In genomic region chr16:4743217-4743897, GRCh38 we compare ENCODE assay signal across 12 cellular contexts. TPM values are rescaled to one million over a fixed set of nuclear protein-coding genes. Genes with fewer than 3 reads are reported as not detected.
DNase-seq lines count a peak whose midpoint lies in the region; TF ChIP-seq lines count a peak whose summit lies in the region.
"Had no signal": no experiment of that assay in that cellular context is flagged by ENCODE, and none has a peak within 500 bp of the region (broad histone marks: within the 10 kb centered on the region; RNA-seq: fewer than 3 reads in every experiment).

No MANE protein-coding gene starts in this region.

- no peaks in the 10 kb centered on the region for H3K36me3 Mint-ChIP-seq in neural crest cell (ENCODE audit: low read depth)

- no peak overlapping the region for H3K4me3 Mint-ChIP-seq in neural crest cell

- DNase-seq in DMS153 (lab: John Stamatoyannopoulos, UW) (peak; percentile 5), DMS153 treated with DMSO at 0.1 percent for 48 hours (lab: John Stamatoyannopoulos, UW; ENCODE audit: unreplicated experiment) (no peak), neural crest cell (ENCODE audit: low read depth, low spot score) (no peak), NCI-H1417 (lab: John Stamatoyannopoulos, UW) (no peak), SKM-1 (lab: John Stamatoyannopoulos, UW; ENCODE audit: unreplicated experiment) (no peak)
- no peak for DNase-seq in stimulated activated CD4-positive, alpha-beta T cell treated with anti-CD3 and anti-CD28 coated beads, Interleukin-2, amount 100 ng/mL, for 48 hours
- DNase-seq: GF-D8, NCI-H1092 treated with DMSO at 0.1 percent for 48 hours had no signal

- no peaks in the 10 kb centered on the region for H3K9me3 Mint-ChIP-seq in neural crest cell

- H3K4me1 ChIP-seq in HUES6 (ENCODE audit: control insufficient read depth, insufficient read depth, low read length) (peaks cover 4% of the 10 kb centered on the region; the same call in 1 of the 2 replicates), duodenal mucosa (ENCODE audit: control insufficient read depth in 1 of 2, insufficient read depth in 2 of 2, low read length in 2 of 2) (peaks cover 6 to 7% of the 10 kb centered on the region in 2 donors)

- H3K9me3 ChIP-seq in HUES6 (ENCODE audit: control insufficient read depth, insufficient read depth, low read depth, low read length) (no peaks in the 10 kb centered on the region), duodenal mucosa (ENCODE audit: control insufficient read depth in 1 of 2, low read length in 2 of 2) (no peaks in the 10 kb centered on the region)
- H3K9me3 ChIP-seq: psoas muscle had no signal

- H3K36me3 ChIP-seq in HUES6 (ENCODE audit: control insufficient read depth, insufficient read depth, low read length) (no peaks in the 10 kb centered on the region), duodenal mucosa (ENCODE audit: control insufficient read depth in 1 of 2, insufficient read depth in 2 of 2, low read length in 2 of 2) (no peaks in the 10 kb centered on the region)

- no peaks in the 10 kb centered on the region for H3K27me3 ChIP-seq in HUES6 (ENCODE audit: control insufficient read depth, insufficient read depth, low read length)
- no peaks in the 10 kb centered on the region for H3K27me3 ChIP-seq in duodenal mucosa (ENCODE audit: control insufficient read depth in 1 of 2, insufficient read depth in 2 of 2, low read length in 2 of 2)

- H3K9ac ChIP-seq in HUES6 (ENCODE audit: low read length) (no peak overlapping the region), duodenal mucosa (ENCODE audit: low read depth in 1 of 2, low read length in 2 of 2) (peak overlapping the region; percentile 12 to 47)

- no peaks in the 10 kb centered on the region for H3K4me1 Mint-ChIP-seq in neural crest cell

- no peak for TF ChIP-seq CTCF in neural crest cell (conservative IDR thresholded peaks at IDR 0.05)

- H3K27me3 Mint-ChIP-seq in neural crest cell (ENCODE audit: low read depth), result peaks cover 2% of the 10 kb centered on the region

- H3K27ac Mint-ChIP-seq in neural crest cell (ENCODE audit: unreplicated experiment), result peak overlapping the region; percentile 43

- H3K4me3 ChIP-seq in HUES6 (ENCODE audit: low read depth, low read length) (peak overlapping the region; percentile 31), duodenal mucosa (ENCODE audit: low read depth in 1 of 2, low read length in 2 of 2) (peak overlapping the region; percentile 60 to 70)
- H3K4me3 ChIP-seq: psoas muscle had no signal

- H3K27ac ChIP-seq in HUES6 (ENCODE audit: low read depth, low read length) (no peak overlapping the region), duodenal mucosa (ENCODE audit: low read depth, low read length) (no peak overlapping the region)
- H3K27ac ChIP-seq: 22Rv1, psoas muscle had no signal

RNA-seq across cellular contexts. Expression of gene DNAAF8, which starts 9.0 kb away (rescaled TPM):
- total RNA-seq in neural crest cell, result 0.68 and 0.96 TPM in 2 replicates

RNA-seq across cellular contexts. Expression of gene ANKS3, which starts 9.3 kb away (rescaled TPM):
- total RNA-seq in neural crest cell, result 32.0 and 35.5 TPM in 2 replicates

RNA-seq across cellular contexts. Expression of gene ZNF500, which starts 23.6 kb away (rescaled TPM):
- 17.6 and 21.1 TPM in 2 replicates for total RNA-seq in neural crest cell

RNA-seq across cellular contexts. Expression of gene SEPTIN12, which starts 44.8 kb away (rescaled TPM):
- 0.65 TPM in 1 of 2 replicates, not detected in the other for total RNA-seq in neural crest cell
- total RNA-seq: psoas muscle had no signal

RNA-seq across cellular contexts. Expression of gene NUDT16L1, which starts 50.0 kb away (rescaled TPM):
- total RNA-seq in neural crest cell, result 36.8 and 37.8 TPM in 2 replicates
